In the genomic region with DNA sequence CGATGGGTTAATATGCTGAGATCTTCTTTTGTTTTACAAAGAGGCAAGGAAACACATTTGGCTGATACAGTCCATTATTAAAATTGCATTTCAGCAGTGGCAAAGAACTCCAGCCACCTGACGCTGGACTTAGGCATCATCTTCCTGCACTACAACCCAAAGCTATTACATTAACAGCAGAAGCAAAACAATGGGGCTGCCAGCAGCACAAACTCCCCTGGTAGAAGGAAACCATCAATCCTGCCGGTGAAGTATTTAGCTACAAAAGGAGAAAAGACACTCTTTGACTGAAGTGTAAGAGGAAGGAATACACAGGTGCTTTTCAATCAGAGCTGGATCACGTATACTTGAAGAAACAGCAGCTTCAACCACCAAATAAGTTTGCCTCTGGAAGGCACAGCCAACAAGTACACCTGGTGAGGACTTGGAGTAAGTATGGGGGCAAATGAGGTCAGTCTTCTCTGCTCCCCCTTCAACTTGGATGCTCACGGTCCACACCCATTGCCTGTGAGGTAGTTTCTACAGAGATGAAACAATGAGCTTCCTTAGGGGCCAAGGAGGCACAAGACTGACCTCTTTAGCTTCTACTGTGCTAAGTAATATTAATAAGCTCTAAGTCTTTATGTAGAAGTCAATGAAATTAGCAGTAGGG, we compare ENCODE assay signal across 16 cellular contexts.
DNase-seq lines count a peak whose midpoint lies in the region; ATAC-seq and TF ChIP-seq lines count a peak whose summit lies in the region.
"Had no signal": no experiment of that assay in that cellular context is flagged by ENCODE, and none has a peak within 500 bp of the region (broad histone marks: within the 10 kb centered on the region; RNA-seq: fewer than 3 reads in every experiment).

No MANE protein-coding gene starts in this region.

- DNase-seq in CD8-positive, alpha-beta T cell: no peak
- DNase-seq in NCI-H2227 (lab: John Stamatoyannopoulos, UW; ENCODE audit: unreplicated experiment): peak; percentile 7
- DNase-seq in immature natural killer cell: no peak
- DNase-seq in neural progenitor cell (ENCODE audit: low spot score): no peak
- DNase-seq in OCI-M2 (lab: John Stamatoyannopoulos, UW; ENCODE audit: unreplicated experiment): no peak
- DNase-seq in AG08396 (ENCODE audit: low spot score): no peak
- no peak for DNase-seq in NCI-H146 (lab: John Stamatoyannopoulos, UW)
- DNase-seq: activated B cell treated with CpG ODN at 0.5 μM for 24 hours, lower lobe of right lung, NCI-H2029, NCI-H524, nephron progenitor cell, SIG-M5, sigmoid colon had no signal

- no peaks in the 10 kb centered on the region for H3K9me3 Mint-ChIP-seq in CD8-positive, alpha-beta T cell
- H3K9me3 Mint-ChIP-seq in immature natural killer cell (no peaks in the 10 kb centered on the region), neural progenitor cell (no peaks in the 10 kb centered on the region)
- H3K9me3 Mint-ChIP-seq: activated B cell treated with CpG ODN at 0.5 μM for 24 hours; activated T-helper 2 cell treated with anti-CD3 and anti-CD28 coated beads, Interferon-gamma antibody, Interleukin-2, Interleukin-4, amounts not matched to agents 10 μg/mL and 5 μg/mL and 100 μg/mL, durations not matched to agents 14 hours and 24 hours and 36 hours; nephron progenitor cell; T-helper 1 cell treated with Interleukin-12 subunit alpha and Interleukin-12 subunit beta and Interleukin-4 antibody, amounts not matched to agents 30 μg/mL and 1 μg/mL, for 36 hours had no signal

- no peak overlapping the region for H3K27ac ChIP-seq in CD8-positive, alpha-beta T cell (ENCODE audit: low read depth, low read length)
- no peak overlapping the region for H3K27ac ChIP-seq in neural progenitor cell
- H3K27ac ChIP-seq: lower lobe of right lung had no signal

- H2AFZ ChIP-seq in neural progenitor cell (replicated peaks): no peak overlapping the region

- no peaks in the 10 kb centered on the region for H3K27me3 ChIP-seq in CD8-positive, alpha-beta T cell (ENCODE audit: insufficient read depth, low read length)
- no peaks in the 10 kb centered on the region for H3K27me3 ChIP-seq in neural progenitor cell
- H3K27me3 ChIP-seq: sigmoid colon had no signal

- POLR2A ChIA-PET in CD8-positive, alpha-beta T cell (lab: Charles Lee): interaction anchor here (0.8 to 1.1 kb wide), 5 partner anchors 9 to 431 kb away, joined by 3 to 4 read pairs (median 3); no protein-coding TSS in a partner anchor

- peaks cover 14% of the 10 kb centered on the region for H3K36me3 Mint-ChIP-seq in CD8-positive, alpha-beta T cell
- H3K36me3 Mint-ChIP-seq in immature natural killer cell (peaks cover 0 to 9% (median 0%) of the 10 kb centered on the region in 3 donors), neural progenitor cell (peaks cover 2% of the 10 kb centered on the region)

- H3F3A ChIP-seq in neural progenitor cell (ENCODE audit: low read depth): peaks cover 12% of the 10 kb centered on the region

- peak; percentile 48 for ATAC-seq in CD8-positive, alpha-beta T cell
- ATAC-seq: lower lobe of right lung had no signal

- H4K20me1 ChIP-seq in neural progenitor cell (ENCODE audit: low read depth): peaks cover 6% of the 10 kb centered on the region

- peak overlapping the region; percentile 29 for H3K4me3 Mint-ChIP-seq in CD8-positive, alpha-beta T cell
- peak overlapping the region in 1 of 5 donors; percentile 11 for H3K4me3 Mint-ChIP-seq in immature natural killer cell
- peak overlapping the region; percentile 73 for H3K4me3 Mint-ChIP-seq in neural progenitor cell
- H3K4me3 Mint-ChIP-seq: activated B cell treated with CpG ODN at 0.5 μM for 24 hours; nephron progenitor cell; T-helper 1 cell treated with Interleukin-12 subunit alpha and Interleukin-12 subunit beta and Interleukin-4 antibody, amounts not matched to agents 30 μg/mL and 1 μg/mL, for 36 hours had no signal

- peaks cover 70% of the 10 kb centered on the region for H3K4me1 Mint-ChIP-seq in CD8-positive, alpha-beta T cell (ENCODE audit: low read depth)
- peaks cover 55 to 67% of the 10 kb centered on the region in 2 donors for H3K4me1 Mint-ChIP-seq in immature natural killer cell
- H3K4me1 Mint-ChIP-seq in neural progenitor cell: peaks cover 23% of the 10 kb centered on the region

- no peaks in the 10 kb centered on the region for H3K27me3 Mint-ChIP-seq in CD8-positive, alpha-beta T cell (ENCODE audit: low read depth)
- H3K27me3 Mint-ChIP-seq in immature natural killer cell (ENCODE audit: low read depth in 3 of 3) (peaks cover 0 to 2% (median 2%) of the 10 kb centered on the region in 3 donors), neural progenitor cell (ENCODE audit: insufficient read depth, low read depth) (peaks cover 3% of the 10 kb centered on the region)
- H3K27me3 Mint-ChIP-seq: activated B cell treated with CpG ODN at 0.5 μM for 24 hours had no signal

- H3K27ac Mint-ChIP-seq in CD8-positive, alpha-beta T cell: peak overlapping the region; percentile 52
- H3K27ac Mint-ChIP-seq in immature natural killer cell (peak overlapping the region; percentile 2 to 83 (median 66)), neural progenitor cell (peak overlapping the region; percentile 98)
- H3K27ac Mint-ChIP-seq: activated B cell treated with CpG ODN at 0.5 μM for 24 hours; activated T-helper 2 cell treated with anti-CD3 and anti-CD28 coated beads, Interferon-gamma antibody, Interleukin-2, Interleukin-4, amounts not matched to agents 10 μg/mL and 5 μg/mL and 100 μg/mL, durations not matched to agents 14 hours and 24 hours and 36 hours; T-helper 1 cell treated with Interleukin-12 subunit alpha and Interleukin-12 subunit beta and Interleukin-4 antibody, amounts not matched to agents 30 μg/mL and 1 μg/mL, for 36 hours had no signal

- intact Hi-C loops in CD8-positive, alpha-beta T cell (cut with DNase I, micrococcal nuclease): no loop called here

- H3K9ac ChIP-seq in neural progenitor cell: no peak overlapping the region

- H3K4me2 ChIP-seq in neural progenitor cell: peak overlapping the region; percentile 53

- H3K9me3 ChIP-seq in CD8-positive, alpha-beta T cell (ENCODE audit: low read length): no peaks in the 10 kb centered on the region
- no peaks in the 10 kb centered on the region for H3K9me3 ChIP-seq in neural progenitor cell (ENCODE audit: low read depth)
- H3K9me3 ChIP-seq: lower lobe of right lung, sigmoid colon had no signal

- peaks cover 12% of the 10 kb centered on the region for H3K4me1 ChIP-seq in CD8-positive, alpha-beta T cell (ENCODE audit: insufficient read depth, low read length)
- peaks cover 15% of the 10 kb centered on the region for H3K4me1 ChIP-seq in neural progenitor cell
- H3K4me1 ChIP-seq: lower lobe of right lung had no signal

- no peak overlapping the region for H3K4me3 ChIP-seq in CD8-positive, alpha-beta T cell (ENCODE audit: low read depth, low read length)
- no peak overlapping the region for H3K4me3 ChIP-seq in neural progenitor cell
- H3K4me3 ChIP-seq: lower lobe of right lung, sigmoid colon had no signal

- CTCF ChIA-PET in CD8-positive, alpha-beta T cell (lab: Charles Lee): interaction anchor here (0.6 to 0.9 kb wide), 2 partner anchors 224 to 294 kb away, joined by 3 to 4 read pairs; no protein-coding TSS in a partner anchor

- no peaks in the 10 kb centered on the region for H3K36me3 ChIP-seq in CD8-positive, alpha-beta T cell (ENCODE audit: insufficient read depth, low read length)
- no peaks in the 10 kb centered on the region for H3K36me3 ChIP-seq in neural progenitor cell
- H3K36me3 ChIP-seq: lower lobe of right lung, sigmoid colon had no signal

- no peak for TF ChIP-seq CTCF in CD8-positive, alpha-beta T cell (IDR thresholded peaks at IDR 0.05)
- no peak for TF ChIP-seq CTCF in neural progenitor cell (IDR thresholded peaks at IDR 0.05)

- no peaks in the 10 kb centered on the region for H3K79me2 ChIP-seq in neural progenitor cell (ENCODE audit: low read depth)
